8 cellular contexts compared by ENCODE assay signal in the genomic region with DNA sequence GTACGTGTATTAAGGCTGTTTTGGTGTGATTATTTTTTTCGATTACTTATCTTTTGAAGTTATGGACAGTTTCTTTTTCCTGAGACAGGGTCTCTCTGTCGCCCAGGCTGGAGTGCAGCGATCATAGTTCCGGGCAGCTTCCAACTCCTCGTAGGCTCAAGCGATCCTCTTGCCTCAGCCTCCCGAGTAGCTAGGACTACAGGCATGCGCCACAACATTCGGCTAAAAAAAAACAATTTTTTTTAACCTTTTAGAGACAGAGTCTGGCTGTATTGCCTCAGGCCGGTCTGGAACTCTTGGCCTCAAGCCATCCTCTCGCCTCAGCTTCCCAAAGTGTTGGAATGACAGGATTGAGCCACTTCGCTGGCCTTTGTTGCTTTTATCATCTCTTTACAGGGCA. TPM values are rescaled to one million over a fixed set of nuclear protein-coding genes. Genes with fewer than 3 reads are reported as not detected.
DNase-seq lines count a peak whose midpoint lies in the region; ATAC-seq and TF ChIP-seq lines count a peak whose summit lies in the region.

No MANE protein-coding gene starts in this region.

- H3K27ac ChIP-seq in coronary artery (peak overlapping the region; percentile 85 to 98), muscle layer of colon (ENCODE audit: low read depth, low read length) (peak overlapping the region; percentile 95)

- H3K4me1 ChIP-seq in NT2/D1 (ENCODE audit: insufficient read depth, insufficient read length) (no peaks in the 10 kb centered on the region), muscle layer of colon (ENCODE audit: insufficient read depth, low read length) (peaks cover 19% of the 10 kb centered on the region)

- H3K9ac ChIP-seq in NT2/D1 (ENCODE audit: insufficient read length, low read depth) (peak overlapping the region; percentile 94), muscle layer of colon (ENCODE audit: low read length) (peak overlapping the region; percentile 84)

- peaks cover 26% of the 10 kb centered on the region for H3K36me3 Mint-ChIP-seq in activated CD4-positive, alpha-beta T cell treated with anti-CD3 and anti-CD28 coated beads, Interleukin-2, amount 10 ng/mL, durations not matched to agents 24 days and 14 days (ENCODE audit: low read depth)

- no peaks in the 10 kb centered on the region for H3K9me3 ChIP-seq in NT2/D1 (ENCODE audit: insufficient read depth, low read length)
- H3K9me3 ChIP-seq in muscle layer of colon (ENCODE audit: low read length) = no peaks in the 10 kb centered on the region

- H3K27ac Mint-ChIP-seq in activated CD4-positive, alpha-beta T cell treated with anti-CD3 and anti-CD28 coated beads, Interleukin-2, amount 10 ng/mL, durations not matched to agents 24 days and 14 days = peak overlapping the region; percentile 95

- peak; percentile 61 for DNase-seq in activated CD4-positive, alpha-beta T cell treated with anti-CD3 and anti-CD28 coated beads, Interleukin-2, amount 10 ng/mL, durations not matched to agents 24 days and 14 days
- no peak for DNase-seq in activated CD4-positive, alpha-beta T cell treated with anti-CD3 and anti-CD28 coated beads for 1 hour
- no peak for DNase-seq in NT2/D1 (ENCODE audit: low read depth, low spot score)
- DNase-seq in coronary artery (ENCODE audit: low spot score) = no peak
- no peak for DNase-seq in activated effector memory CD4-positive, alpha-beta T cell treated with Interleukin-2 at 50 U/mL for 16 hours

- peak overlapping the region; percentile 94 for H3K4me3 ChIP-seq in NT2/D1 (ENCODE audit: insufficient read length, low read depth)
- H3K4me3 ChIP-seq in coronary artery = peak overlapping the region; percentile 98
- H3K4me3 ChIP-seq in muscle layer of colon (ENCODE audit: low read depth in 1 of 2, low read length in 2 of 2) = peak overlapping the region; percentile 64 to 72

- peaks cover 44% of the 10 kb centered on the region for H3K36me3 ChIP-seq in NT2/D1 (ENCODE audit: insufficient read depth, insufficient read length, low read length)
- H3K36me3 ChIP-seq in muscle layer of colon (ENCODE audit: insufficient read depth, low read length) = peaks cover 8% of the 10 kb centered on the region

- no peak for TF ChIP-seq CTCF in coronary artery (IDR thresholded peaks at IDR 0.05)

- peak overlapping the region; percentile 99 for H3K4me3 Mint-ChIP-seq in activated CD4-positive, alpha-beta T cell treated with anti-CD3 and anti-CD28 coated beads, Interleukin-2, amount 10 ng/mL, durations not matched to agents 24 days and 14 days

- no peaks in the 10 kb centered on the region for H3K27me3 Mint-ChIP-seq in activated CD4-positive, alpha-beta T cell treated with anti-CD3 and anti-CD28 coated beads, Interleukin-2, amount 10 ng/mL, durations not matched to agents 24 days and 14 days

- no peaks in the 10 kb centered on the region for H3K27me3 ChIP-seq in NT2/D1 (ENCODE audit: insufficient read depth, insufficient read length)
- no peaks in the 10 kb centered on the region for H3K27me3 ChIP-seq in muscle layer of colon (ENCODE audit: control insufficient read depth in 1 of 2, insufficient read depth in 2 of 2, low read length in 2 of 2)

- H3K4me1 Mint-ChIP-seq in activated CD4-positive, alpha-beta T cell treated with anti-CD3 and anti-CD28 coated beads, Interleukin-2, amount 10 ng/mL, durations not matched to agents 24 days and 14 days = peaks cover 28% of the 10 kb centered on the region

- ATAC-seq in GM18870 (IDR thresholded peaks at IDR 0.05; ENCODE audit: unreplicated experiment) (no peak), GM21526 (IDR thresholded peaks at IDR 0.05; ENCODE audit: low FRiP score, unreplicated experiment) (no peak)

- no peaks in the 10 kb centered on the region for H3K9me3 Mint-ChIP-seq in activated CD4-positive, alpha-beta T cell treated with anti-CD3 and anti-CD28 coated beads, Interleukin-2, amount 10 ng/mL, durations not matched to agents 24 days and 14 days

- intact Hi-C loops in activated CD4-positive, alpha-beta T cell treated with anti-CD3 and anti-CD28 coated beads, Interleukin-2, amount 10 ng/mL, durations not matched to agents 24 days and 14 days (cut with micrococcal nuclease) = loop anchor here (5.0 to 10.0 kb wide), 4 partner anchors 34 to 1558 kb away; no protein-coding TSS in a partner anchor

RNA-seq across cellular contexts. Expression of gene HAT1, which starts 0.9 kb away (rescaled TPM):
- total RNA-seq in activated CD4-positive, alpha-beta T cell treated with anti-CD3 and anti-CD28 coated beads, Interleukin-2, amount 10 ng/mL, durations not matched to agents 24 days and 14 days = 74.6 and 77.1 TPM in 2 replicates

RNA-seq across cellular contexts. Expression of gene SLC25A12, which starts 29.2 kb away (rescaled TPM):
- total RNA-seq in activated CD4-positive, alpha-beta T cell treated with anti-CD3 and anti-CD28 coated beads, Interleukin-2, amount 10 ng/mL, durations not matched to agents 24 days and 14 days = 30.9 and 34.3 TPM in 2 replicates
